Comparison of ENCODE assay signal across 8 cellular contexts in the genomic region with DNA sequence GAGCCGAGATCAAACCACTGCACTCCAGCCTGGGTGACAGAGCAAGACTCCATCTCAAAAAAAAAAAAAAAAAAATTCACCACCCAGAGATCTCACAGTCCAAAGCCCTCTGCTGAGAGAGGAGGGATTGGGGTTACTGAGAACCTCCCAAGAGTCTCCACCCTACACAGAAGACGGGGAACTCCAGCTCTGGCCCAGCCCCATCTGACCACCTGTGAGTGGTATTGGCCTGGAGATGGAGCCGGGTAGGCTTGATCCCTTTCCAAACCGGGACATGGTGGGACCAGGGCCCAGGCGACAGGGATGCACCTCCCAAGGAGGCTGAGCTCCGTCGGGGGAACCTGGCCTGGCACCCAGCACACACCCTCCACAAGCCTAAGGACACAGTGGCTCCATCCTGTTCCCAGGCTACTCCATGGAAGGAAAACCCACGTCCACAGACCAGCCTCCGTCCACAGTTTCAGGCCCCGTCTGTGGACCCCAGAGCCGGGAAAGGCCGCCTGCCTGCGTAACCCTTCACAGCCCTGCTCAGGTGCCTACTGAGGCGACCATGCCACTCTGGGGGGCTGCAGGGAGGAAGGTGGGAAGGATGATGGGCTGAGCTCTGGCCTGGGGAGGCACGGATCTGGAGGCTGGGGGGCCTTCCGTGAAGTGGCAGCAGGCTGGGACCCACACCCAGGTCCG. TPM values are rescaled to one million over a fixed set of nuclear protein-coding genes. Genes with fewer than 3 reads are reported as not detected.
DNase-seq lines count a peak whose midpoint lies in the region; ATAC-seq and TF ChIP-seq lines count a peak whose summit lies in the region.

No MANE protein-coding gene starts in this region.

- H3K36me3 Mint-ChIP-seq in IgD-negative memory B cell (no peaks in the 10 kb centered on the region), natural killer cell (no peaks in the 10 kb centered on the region)

- CTCF ChIA-PET in AG04450 (lab: Charles Lee) = no interaction called here

- POLR2A ChIA-PET in AG04450 (lab: Yijun Ruan, JAX) = interaction anchor here (0.6 to 1.4 kb wide), 6 partner anchors 10 to 137 kb away, joined by 3 to 5 read pairs (median 4); partner anchors contain the start of gene GPX4

- H3K4me3 Mint-ChIP-seq in IgD-negative memory B cell = peak overlapping the region; percentile 77 to 87 (median 86)
- H3K4me3 Mint-ChIP-seq in natural killer cell = peak overlapping the region; percentile 56

- H3K4me3 ChIP-seq in AG04450 (ENCODE audit: low read depth, low read length) = peak overlapping the region; percentile 91
- H3K4me3 ChIP-seq in choroid plexus epithelial cell (ENCODE audit: low read depth, low read length) = peak overlapping the region; percentile 90

- H3K27me3 Mint-ChIP-seq in IgD-negative memory B cell (no peaks in the 10 kb centered on the region), natural killer cell (ENCODE audit: low read depth in 2 of 2) (peaks cover 0 to 3% of the 10 kb centered on the region in 2 donors)

- H3K4me1 Mint-ChIP-seq in IgD-negative memory B cell (peaks cover 0 to 31% (median 21%) of the 10 kb centered on the region in 3 donors), natural killer cell (peaks cover 24 to 54% of the 10 kb centered on the region in 2 donors)

- H3K9me3 Mint-ChIP-seq in IgD-negative memory B cell (no peaks in the 10 kb centered on the region), natural killer cell (no peaks in the 10 kb centered on the region)

- TF ChIP-seq CTCF in AG04450 (IDR thresholded peaks at IDR 0.05; ENCODE audit: low read depth, low read length) (no peak), choroid plexus epithelial cell (conservative IDR thresholded peaks at IDR 0.05; ENCODE audit: low read depth, low read length) (no peak), natural killer cell (IDR thresholded peaks at IDR 0.05) (no peak)

- intact Hi-C loops in natural killer cell (cut with micrococcal nuclease) = no loop called here

- no peaks in the 10 kb centered on the region for H3K27me3 ChIP-seq in AG04450 (ENCODE audit: control insufficient read depth, insufficient read depth, low read length)

- H3K27ac Mint-ChIP-seq in IgD-negative memory B cell = peak overlapping the region in 2 of 3 donors; percentile 72 to 99
- H3K27ac Mint-ChIP-seq in natural killer cell = peak overlapping the region; percentile 31 to 100

- ATAC-seq in natural killer cell = no peak
- ATAC-seq in GM21447 (IDR thresholded peaks at IDR 0.05; ENCODE audit: unreplicated experiment) = no peak
- ATAC-seq in HG03442 (IDR thresholded peaks at IDR 0.05; ENCODE audit: unreplicated experiment) = no peak

- no peaks in the 10 kb centered on the region; the same call in 1 of the 2 replicates for H3K9me3 ChIP-seq in AG04450 (ENCODE audit: control insufficient read depth, insufficient read depth, low read length)

- DNase-seq in AG04450 (ENCODE audit: low read depth, low spot score) (no peak), choroid plexus epithelial cell (ENCODE audit: low read depth) (no peak), natural killer cell (no peak), NCI-H446 treated with DMSO at 0.1 percent for 48 hours (lab: John Stamatoyannopoulos, UW) (no peak), DMS53 (lab: John Stamatoyannopoulos, UW) (no peak)

- H3K27ac ChIP-seq in AG04450 (ENCODE audit: low read depth, low read length) = no peak overlapping the region

RNA-seq across cellular contexts. Expression of gene TMEM259, which starts 1.8 kb away (rescaled TPM):
- 55.8 and 74.0 TPM in 2 replicates for polyA plus RNA-seq in AG04450 (2011; rRNA removed)
- 39.4 and 62.0 TPM in 2 replicates for polyA minus RNA-seq in AG04450 (2011; rRNA and poly(A)+ RNA removed)
- 82.6 TPM for polyA plus RNA-seq in IgD-negative memory B cell
- 100 to 1,000 TPM; 310 to 354 (median 317) TPM for total RNA-seq in natural killer cell

RNA-seq across cellular contexts. Expression of gene RNU6-2, which starts 2.2 kb away (rescaled TPM):
- polyA plus RNA-seq in AG04450 (2011; rRNA removed) (not detected in 2 replicates), IgD-negative memory B cell (not detected)
- polyA minus RNA-seq in AG04450 (2011; rRNA and poly(A)+ RNA removed) = under 0.01 TPM in 1 of 2 replicates, not detected in the other
- not detected for total RNA-seq in natural killer cell

RNA-seq across cellular contexts. Expression of gene CNN2, which starts 7.3 kb away (rescaled TPM):
- 302 and 362 TPM in 2 replicates for polyA plus RNA-seq in AG04450 (2011; rRNA removed)
- polyA minus RNA-seq in AG04450 (2011; rRNA and poly(A)+ RNA removed) = 824 and 1,249 TPM in 2 replicates
- 596 TPM for polyA plus RNA-seq in IgD-negative memory B cell
- total RNA-seq in natural killer cell = 100 to 1,000 TPM; 163 to 276 (median 179) TPM

RNA-seq across cellular contexts. Expression of gene GRIN3B, which starts 18.9 kb away (rescaled TPM):
- polyA plus RNA-seq in AG04450 (2011; rRNA removed) (0.24 and 0.38 TPM in 2 replicates), IgD-negative memory B cell (not detected)
- polyA minus RNA-seq in AG04450 (2011; rRNA and poly(A)+ RNA removed) = 0.14 and 0.17 TPM in 2 replicates
- under 1 TPM in 2 of 3 donors, not detected in 1; 0.09 to 0.15 TPM for total RNA-seq in natural killer cell

RNA-seq across cellular contexts. Expression of gene ABCA7, which starts 20.8 kb away (rescaled TPM):
- polyA plus RNA-seq in AG04450 (2011; rRNA removed) = 1.5 and 1.6 TPM in 2 replicates
- polyA minus RNA-seq in AG04450 (2011; rRNA and poly(A)+ RNA removed) = 2.7 and 3.4 TPM in 2 replicates
- polyA plus RNA-seq in IgD-negative memory B cell = 21.4 TPM
- 100 to 1,000 TPM in 2 of 3 donors, 10 to 100 TPM in 1; 73.3 to 149 (median 121) TPM for total RNA-seq in natural killer cell
